8 cellular contexts compared by ENCODE assay signal in the genomic region with DNA sequence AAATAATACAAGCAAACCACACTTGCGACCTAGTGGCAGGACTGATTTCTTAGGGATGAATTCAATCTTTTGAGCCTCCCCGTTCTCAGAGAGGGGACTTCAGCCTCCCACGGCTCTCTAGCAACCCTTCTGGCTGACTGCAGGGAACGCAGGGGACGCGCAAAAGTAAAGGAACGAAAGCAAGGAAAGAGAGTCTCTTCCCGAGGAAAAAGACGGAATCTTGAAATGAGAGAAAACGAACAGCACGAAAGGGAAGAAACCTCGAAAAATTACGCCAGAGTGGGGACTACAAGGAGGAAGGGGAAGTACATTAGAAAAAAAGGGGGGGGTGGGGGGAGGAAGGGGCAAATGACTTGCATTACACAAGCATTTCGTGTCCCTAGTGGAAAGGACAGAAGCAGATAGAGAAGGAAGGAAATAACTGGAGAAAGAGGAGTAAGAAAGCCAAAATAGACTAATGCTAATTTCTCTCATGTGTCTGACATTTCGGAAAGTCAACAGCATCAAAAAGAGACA. TPM values are rescaled to one million over a fixed set of nuclear protein-coding genes. Genes with fewer than 3 reads are reported as not detected.
DNase-seq lines count a peak whose midpoint lies in the region; ATAC-seq and TF ChIP-seq lines count a peak whose summit lies in the region.

No MANE protein-coding gene starts in this region.

- peak; percentile 25 for TF ChIP-seq CTCF in CD14-positive monocyte (IDR thresholded peaks at IDR 0.05)
- TF ChIP-seq CTCF in epithelial cell of proximal tubule (conservative IDR thresholded peaks at IDR 0.05; ENCODE audit: low read depth, low read length) = peak; percentile 94

- peaks cover 50% of the 10 kb centered on the region for H3K4me1 Mint-ChIP-seq in CD14-positive monocyte
- peaks cover 44% of the 10 kb centered on the region for H3K4me1 Mint-ChIP-seq in stimulated activated naive CD8-positive, alpha-beta T cell treated with anti-CD3 and anti-CD28 coated beads, Interleukin-15, amount 100 ng/mL, for 72 hours

- DNase-seq in CD14-positive monocyte (ENCODE audit: low spot score) (peak; percentile 53), HPDE6-E6E7 (ENCODE audit: extremely low spot score) (peak; percentile 75), NOMO-1 treated with DMSO at 0.1 percent for 48 hours (lab: John Stamatoyannopoulos, UW; ENCODE audit: unreplicated experiment) (peak; percentile 81), activated T-cell treated with anti-CD3 and anti-CD28 coated beads for 24 hours (ENCODE audit: low read depth) (peak; percentile 39), epithelial cell of proximal tubule (ENCODE audit: low read depth) (no peak), middle frontal gyrus (ENCODE audit: extremely low spot score, low spot score) (peak; percentile 19)
- peak; percentile 56 to 58 for DNase-seq in stimulated activated naive CD8-positive, alpha-beta T cell treated with anti-CD3 and anti-CD28 coated beads, Interleukin-15, amount 100 ng/mL, for 72 hours

- H3K36me3 Mint-ChIP-seq in CD14-positive monocyte = peaks cover 10 to 26% of the 10 kb centered on the region in 2 donors

- intact Hi-C loops in CD14-positive monocyte (cut with micrococcal nuclease) = loop anchor here (2.0 kb wide), 2 partner anchors 81 to 113 kb away; no protein-coding TSS in a partner anchor

- H3K4me3 Mint-ChIP-seq in CD14-positive monocyte = peak overlapping the region; percentile 98 to 99
- H3K4me3 Mint-ChIP-seq in stimulated activated naive CD8-positive, alpha-beta T cell treated with anti-CD3 and anti-CD28 coated beads, Interleukin-15, amount 100 ng/mL, for 72 hours = peak overlapping the region; percentile 85 to 96

- ATAC-seq in stimulated activated naive CD8-positive, alpha-beta T cell treated with anti-CD3 and anti-CD28 coated beads, Interleukin-15, amount 100 ng/mL, for 72 hours = no peak
- no peak for ATAC-seq in GM21367 (IDR thresholded peaks at IDR 0.05; ENCODE audit: unreplicated experiment)

- peaks cover 0 to 3% (median 0%) of the 10 kb centered on the region in 7 donors for H3K9me3 Mint-ChIP-seq in CD14-positive monocyte
- no peaks in the 10 kb centered on the region for H3K9me3 Mint-ChIP-seq in stimulated activated naive CD8-positive, alpha-beta T cell treated with anti-CD3 and anti-CD28 coated beads, Interleukin-15, amount 100 ng/mL, for 72 hours

- peaks cover 0 to 4% (median 0%) of the 10 kb centered on the region in 3 donors for H3K27me3 Mint-ChIP-seq in CD14-positive monocyte (ENCODE audit: low read depth in 3 of 3)
- no peaks in the 10 kb centered on the region for H3K27me3 Mint-ChIP-seq in stimulated activated naive CD8-positive, alpha-beta T cell treated with anti-CD3 and anti-CD28 coated beads, Interleukin-15, amount 100 ng/mL, for 72 hours

- H3K4me3 ChIP-seq in epithelial cell of proximal tubule (ENCODE audit: low read depth, low read length) = peak overlapping the region; percentile 100

- peak overlapping the region; percentile 97 to 100 (median 98) for H3K27ac Mint-ChIP-seq in CD14-positive monocyte
- H3K27ac Mint-ChIP-seq in stimulated activated naive CD8-positive, alpha-beta T cell treated with anti-CD3 and anti-CD28 coated beads, Interleukin-15, amount 100 ng/mL, for 72 hours = peak overlapping the region; percentile 97 to 98

RNA-seq across cellular contexts. Expression of gene GRB2, which starts 1.2 kb away (rescaled TPM):
- 100 to 1,000 TPM; 262 to 338 TPM for polyA plus RNA-seq in CD14-positive monocyte
- total RNA-seq in epithelial cell of proximal tubule = 77.5 and 82.8 TPM in 2 replicates

RNA-seq across cellular contexts. Expression of gene TMEM94, which starts 52.2 kb away (rescaled TPM):
- 1 to 10 TPM; 7.2 to 8.4 TPM for polyA plus RNA-seq in CD14-positive monocyte
- 22.1 and 65.3 TPM in 2 replicates for total RNA-seq in epithelial cell of proximal tubule
